Comparison of ENCODE assay signal across 10 cellular contexts in the genomic region with DNA sequence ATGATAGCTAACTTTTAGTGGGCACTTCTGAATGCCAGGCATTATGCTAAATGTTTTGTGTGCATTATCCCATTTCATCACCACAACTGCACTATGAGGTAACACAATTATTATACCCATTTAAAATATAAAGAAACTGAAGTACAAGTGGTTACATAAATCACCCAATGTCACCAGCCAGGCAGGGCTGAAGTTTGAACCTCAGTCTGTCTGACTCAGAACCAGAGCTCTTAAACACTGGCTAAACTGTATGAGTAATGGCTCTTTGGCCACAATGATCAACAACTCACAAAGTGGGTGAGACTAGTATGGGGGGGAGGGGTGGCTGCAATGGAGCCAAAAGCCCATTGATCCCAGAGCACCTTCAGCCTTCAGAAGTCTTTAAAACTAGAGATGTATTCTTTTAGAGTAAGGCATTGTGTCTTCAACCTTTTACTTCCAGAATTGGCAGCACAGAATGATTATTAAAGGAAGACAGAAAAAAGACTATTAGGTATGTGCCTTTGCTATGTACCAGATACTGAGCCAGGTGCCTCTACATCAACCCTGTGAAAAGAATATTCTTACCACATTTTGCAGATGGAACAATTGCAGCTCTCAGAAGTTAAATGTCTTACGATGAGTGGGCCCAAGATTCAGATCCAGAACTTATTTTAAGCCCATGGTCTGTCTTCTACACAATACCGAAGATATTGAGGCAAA.
A peak's percentile ranks its signal among the peaks of the same experiment; 100 is the strongest.
DNase-seq lines count a peak whose midpoint lies in the region; ATAC-seq and TF ChIP-seq lines count a peak whose summit lies in the region.
"Had no signal": no experiment of that assay in that cellular context is flagged by ENCODE, and none has a peak within 500 bp of the region (broad histone marks: within the 10 kb centered on the region; RNA-seq: fewer than 3 reads in every experiment).

No MANE protein-coding gene starts in this region.

- POLR2A ChIA-PET in activated CD4-positive, alpha-beta T cell treated with anti-CD3 and anti-CD28 coated beads for 36 hours (lab: Charles Lee) = no interaction called here
- POLR2A ChIA-PET in OCI-LY7 (lab: Charles Lee) = no interaction called here

- CTCF ChIA-PET in activated CD4-positive, alpha-beta T cell treated with anti-CD3 and anti-CD28 coated beads for 36 hours (lab: Charles Lee) = interaction anchor here (1.2 to 1.4 kb wide), 2 partner anchors 11 to 109 kb away, joined by 3 read pairs; no protein-coding TSS in a partner anchor
- CTCF ChIA-PET in OCI-LY7 (lab: Charles Lee; ENCODE audit: unreplicated experiment) = no interaction called here

- no peaks in the 10 kb centered on the region for H4K20me1 ChIP-seq in OCI-LY7 (ENCODE audit: insufficient read depth, low read length)

- peaks cover 5% of the 10 kb centered on the region for H3K36me3 Mint-ChIP-seq in activated CD4-positive, alpha-beta T cell treated with anti-CD3 and anti-CD28 coated beads for 36 hours (ENCODE audit: low read depth)
- H3K36me3 Mint-ChIP-seq in CD14-positive monocyte = no peaks in the 10 kb centered on the region

- H3K36me3 ChIP-seq in OCI-LY7 (ENCODE audit: insufficient read depth, low read length) = no peaks in the 10 kb centered on the region

- H2AFZ ChIP-seq in OCI-LY7 (ENCODE audit: low read length) = no peak overlapping the region

- peaks cover 11% of the 10 kb centered on the region for H3K9me3 Mint-ChIP-seq in activated CD4-positive, alpha-beta T cell treated with anti-CD3 and anti-CD28 coated beads for 36 hours (ENCODE audit: low read depth)
- H3K9me3 Mint-ChIP-seq in CD14-positive monocyte = peaks cover 23 to 35% (median 28%) of the 10 kb centered on the region in 7 donors

- DNase-seq in activated CD4-positive, alpha-beta T cell treated with anti-CD3 and anti-CD28 coated beads for 36 hours = no peak
- no peak for DNase-seq in activated CD4-positive, alpha-beta T cell treated with anti-CD3 and anti-CD28 coated beads, Interleukin-2, amount 50 U/mL, for 1 hour
- peak; percentile 94 for DNase-seq in MV-4-11 (lab: John Stamatoyannopoulos, UW)
- peak; percentile 46 for DNase-seq in dedifferentiated amniotic fluid mesenchymal stem cell (ENCODE audit: extremely low spot score)
- DNase-seq in renal cortical epithelial cell (ENCODE audit: low read depth) = peak; percentile 97
- DNase-seq in CD14-positive monocyte (ENCODE audit: low spot score) = no peak
- no peak for DNase-seq in OCI-LY7 (ENCODE audit: low spot score)
- DNase-seq: activated CD4-positive, alpha-beta T cell treated with anti-CD3 and anti-CD28 coated beads for 1 hour; central memory CD4-positive, alpha-beta T cell had no signal

- ATAC-seq in activated CD4-positive, alpha-beta T cell treated with anti-CD3 and anti-CD28 coated beads for 36 hours = peak; percentile 60
- ATAC-seq in HG03565 (IDR thresholded peaks at IDR 0.05; ENCODE audit: unreplicated experiment) = no peak

- no peaks in the 10 kb centered on the region for H3K79me2 ChIP-seq in OCI-LY7 (ENCODE audit: insufficient read depth, low read depth, low read length)

- peaks cover 4% of the 10 kb centered on the region for H3K4me1 Mint-ChIP-seq in activated CD4-positive, alpha-beta T cell treated with anti-CD3 and anti-CD28 coated beads for 36 hours
- no peaks in the 10 kb centered on the region for H3K4me1 Mint-ChIP-seq in CD14-positive monocyte

- H3K4me3 Mint-ChIP-seq in activated CD4-positive, alpha-beta T cell treated with anti-CD3 and anti-CD28 coated beads for 36 hours = no peak overlapping the region
- no peak overlapping the region for H3K4me3 Mint-ChIP-seq in CD14-positive monocyte

- no peaks in the 10 kb centered on the region for H3K9me2 ChIP-seq in OCI-LY7 (ENCODE audit: insufficient read depth, low read length)

- no peak overlapping the region for H3K27ac Mint-ChIP-seq in activated CD4-positive, alpha-beta T cell treated with anti-CD3 and anti-CD28 coated beads for 36 hours
- no peak overlapping the region for H3K27ac Mint-ChIP-seq in CD14-positive monocyte

- TF ChIP-seq CTCF in CD14-positive monocyte (IDR thresholded peaks at IDR 0.05) (no peak), OCI-LY7 (conservative IDR thresholded peaks at IDR 0.05; ENCODE audit: low read length) (no peak)

- no peak overlapping the region for H3K4me3 ChIP-seq in OCI-LY7 (ENCODE audit: low read depth, low read length, poor library complexity, severe bottlenecking)

- no peaks in the 10 kb centered on the region for H3K4me1 ChIP-seq in OCI-LY7 (ENCODE audit: insufficient read depth, low read length, poor library complexity, severe bottlenecking)

- H3K9me3 ChIP-seq in OCI-LY7 (ENCODE audit: low read length) = 0 out of 2 replicates have a peak, but pooled peaks cover 6% of the 10 kb centered on the region

- peaks cover 5% of the 10 kb centered on the region for H3K27me3 Mint-ChIP-seq in activated CD4-positive, alpha-beta T cell treated with anti-CD3 and anti-CD28 coated beads for 36 hours
- peaks cover 0 to 3% (median 0%) of the 10 kb centered on the region in 3 donors for H3K27me3 Mint-ChIP-seq in CD14-positive monocyte (ENCODE audit: low read depth in 3 of 3)

- intact Hi-C loops in activated CD4-positive, alpha-beta T cell treated with anti-CD3 and anti-CD28 coated beads for 36 hours (cut with DNase I, micrococcal nuclease) = no loop called here
- intact Hi-C loops in CD14-positive monocyte (cut with micrococcal nuclease) (no loop called here), OCI-LY7 (cut with micrococcal nuclease; ENCODE audit: unreplicated experiment) (no loop called here)

- no TSS peak for BruUV-seq in OCI-LY7 (replicated peaks; lab: Mats Ljungman, UMichigan)

- H3K27ac ChIP-seq in OCI-LY7 (ENCODE audit: low read depth, low read length, poor library complexity, severe bottlenecking) = no peak overlapping the region

- no peak overlapping the region for H3K4me2 ChIP-seq in OCI-LY7 (ENCODE audit: low read length)

Comparison
In these comparisons a context has a peak if more than half of its experiments do, and no peak if none do; other contexts are left out.
1. DNase-seq: peak in MV-4-11 (single experiment), dedifferentiated amniotic fluid mesenchymal stem cell (single experiment) and renal cortical epithelial cell (single experiment); none in activated CD4-positive, alpha-beta T cell treated with anti-CD3 and anti-CD28 coated beads for 36 hours (single experiment), activated CD4-positive, alpha-beta T cell treated with anti-CD3 and anti-CD28 coated beads, Interleukin-2, amount 50 U/mL, for 1 hour (single experiment), CD14-positive monocyte (single experiment) and OCI-LY7 (single experiment).